In genomic region chr20:35891375-35891774, GRCh38 we compare ENCODE assay signal across 20 cellular contexts.
DNase-seq lines count a peak whose midpoint lies in the region; ATAC-seq and TF ChIP-seq lines count a peak whose summit lies in the region.
"Had no signal": no experiment of that assay in that cellular context is flagged by ENCODE, and none has a peak within 500 bp of the region (broad histone marks: within the 10 kb centered on the region; RNA-seq: fewer than 3 reads in every experiment).

No MANE protein-coding gene starts in this region.

- ATAC-seq in left lobe of liver (peak; percentile 16), HG03095 (IDR thresholded peaks at IDR 0.05; ENCODE audit: unreplicated experiment) (no peak), HG02571 (IDR thresholded peaks at IDR 0.05; ENCODE audit: unreplicated experiment) (no peak)

- peak overlapping the region; percentile 82 for H3K27ac ChIP-seq in VCaP
- H3K27ac ChIP-seq: brain microvascular endothelial cell, pancreas had no signal

- DNase-seq in AG09319 (ENCODE audit: extremely low read depth, low read depth) (peak; percentile 66), HCEC 1CT (peak; percentile 78), left lobe of liver (ENCODE audit: low spot score) (no peak), HK-2 (ENCODE audit: unreplicated experiment) (no peak), NCI-H146 treated with DMSO at 0.1 percent for 48 hours (lab: John Stamatoyannopoulos, UW; ENCODE audit: unreplicated experiment) (no peak)
- DNase-seq: activated CD4-positive, CD25-positive, alpha-beta regulatory T cell; activated CD8-positive, alpha-beta memory T cell treated with anti-CD3 and anti-CD28 coated beads for 24 hours; activated naive CD8-positive, alpha-beta T cell treated with anti-CD3 and anti-CD28 coated beads for 36 hours; brain microvascular endothelial cell; Calu3; islet precursor cell; naive B cell; NCI-H187; NCI-H345; NK-92 treated with Interleukin-12 subunit alpha and Interleukin-12 subunit beta, amount 100 ng/mL, for 24 hours; pancreas; stimulated activated CD4-positive, alpha-beta T cell treated with anti-CD3 and anti-CD28 coated beads, Interleukin-2, amount 100 ng/mL, for 24 hours had no signal

- TF ChIP-seq CTCF in AG09319 (IDR thresholded peaks at IDR 0.05; ENCODE audit: low read depth, low read length), result no peak
- no peak for TF ChIP-seq CTCF in VCaP (conservative IDR thresholded peaks at IDR 0.05)

Comparison
In these comparisons a context has a peak if more than half of its experiments do, and no peak if none do; other contexts are left out.
1. DNase-seq: peak in AG09319 (single experiment) and HCEC 1CT (single experiment); none in left lobe of liver (single experiment), HK-2 (single experiment) and NCI-H146 treated with DMSO at 0.1 percent for 48 hours (single experiment).